In genomic region chr11:112265659-112266409, GRCh38 we compare ENCODE assay signal across 1 cellular context.
TF ChIP-seq lines count a peak whose summit lies in the region.

No MANE protein-coding gene starts in this region.

TF ChIP-seq in SK-N-SH, 30 proteins besides CTCF, POLR2A, EP300 and RAD21 (continued from another document):
- no peak for TF ChIP-seq USF1 (IDR thresholded peaks at IDR 0.05; ENCODE audit: borderline replicate concordance, low read depth)
- no peak for TF ChIP-seq REST (IDR thresholded peaks at IDR 0.05; ENCODE audit: low read depth, low read length)
- no peak for TF ChIP-seq PBX3 (IDR thresholded peaks at IDR 0.05)
- peak; percentile 14; the same call in 1 of the 2 replicates for TF ChIP-seq TEAD4 (IDR thresholded peaks at IDR 0.05; ENCODE audit: borderline replicate concordance, insufficient read depth)
- TF ChIP-seq FOXJ3 (CRISPR knock-in tag; IDR thresholded peaks at IDR 0.05) = peak; percentile 68; the same call in 1 of the 2 replicates
- no peak for TF ChIP-seq USF2 (IDR thresholded peaks at IDR 0.05; ENCODE audit: borderline replicate concordance, low read depth, low read length)
- TF ChIP-seq FOSL2 (IDR thresholded peaks at IDR 0.05; ENCODE audit: borderline replicate concordance, low read depth) = no peak
- no peak for TF ChIP-seq NRF1 (IDR thresholded peaks at IDR 0.05; ENCODE audit: low read depth, low read length)
- TF ChIP-seq FOXM1 (IDR thresholded peaks at IDR 0.05; ENCODE audit: low read depth) = no peak
- TF ChIP-seq RFX5 (IDR thresholded peaks at IDR 0.05; ENCODE audit: low read length) = 0 out of 2 replicates have a peak, but pooled peaks have one; percentile 15
- TF ChIP-seq YY1 (IDR thresholded peaks at IDR 0.05; ENCODE audit: low read depth) = no peak
- TF ChIP-seq CHD2 (IDR thresholded peaks at IDR 0.05; ENCODE audit: low read length, partially characterized antibody) = peak; percentile 70
- no peak for TF ChIP-seq RXRA (IDR thresholded peaks at IDR 0.05; ENCODE audit: borderline replicate concordance, low read depth)
- peak; percentile 88; the same call in 1 of the 2 replicates for TF ChIP-seq MXI1 (IDR thresholded peaks at IDR 0.05; ENCODE audit: low read depth, low read length)
- no peak for TF ChIP-seq SIN3A (IDR thresholded peaks at IDR 0.05; ENCODE audit: borderline replicate concordance, low read depth, low read length)
- TF ChIP-seq IRF3 (IDR thresholded peaks at IDR 0.05; ENCODE audit: low read depth, low read length) = no peak
